Comparison of ENCODE assay signal across 31 cellular contexts in genomic region chr2:5493256-5493655, GRCh38.
"Had no signal": no experiment of that assay in that cellular context is flagged by ENCODE, and none has a peak within 500 bp of the region (broad histone marks: within the 10 kb centered on the region; RNA-seq: fewer than 3 reads in every experiment).

No MANE protein-coding gene starts in this region.

- H3K36me3 ChIP-seq: adrenal gland, esophagus muscularis mucosa, gastrocnemius medialis, heart left ventricle had no signal

- H3K27ac ChIP-seq: adrenal gland, body of pancreas, esophagus muscularis mucosa, foreskin keratinocyte, gastrocnemius medialis, heart left ventricle had no signal

- H3K9me3 Mint-ChIP-seq: activated CD4-positive, alpha-beta T cell treated with anti-CD3 and anti-CD28 coated beads, Interleukin-2, amount 10 ng/mL, durations not matched to agents 7 days and 5 days; activated T-cell treated with anti-CD3 and anti-CD28 coated beads, Interleukin-2, amount 50 U/mL, for 24 hours had no signal

- H3K9me3 ChIP-seq: adrenal gland, body of pancreas, esophagus muscularis mucosa, gastrocnemius medialis, heart left ventricle had no signal

- H3K27me3 ChIP-seq: adrenal gland, body of pancreas, esophagus muscularis mucosa, foreskin keratinocyte, gastrocnemius medialis, heart left ventricle had no signal

- H3K4me3 ChIP-seq: adrenal gland, body of pancreas, esophagus muscularis mucosa, gastrocnemius medialis, heart left ventricle had no signal

- H3K4me1 Mint-ChIP-seq: activated CD4-positive, alpha-beta memory T cell treated with anti-CD3 and anti-CD28 coated beads, Interleukin-2, amount 10 ng/mL, durations not matched to agents 7 days and 5 days; activated CD4-positive, alpha-beta T cell treated with anti-CD3 and anti-CD28 coated beads, Interleukin-2, amount 10 ng/mL, durations not matched to agents 7 days and 5 days; activated naive CD4-positive, alpha-beta T cell treated with anti-CD3 and anti-CD28 coated beads, Interleukin-2, amount 10 ng/mL, durations not matched to agents 7 days and 5 days; WTC11 had no signal

- H3K27me3 Mint-ChIP-seq: activated CD4-positive, alpha-beta memory T cell treated with anti-CD3 and anti-CD28 coated beads, Interleukin-2, amount 10 ng/mL, durations not matched to agents 7 days and 5 days; activated CD4-positive, alpha-beta T cell treated with anti-CD3 and anti-CD28 coated beads, Interleukin-2, amount 10 ng/mL, durations not matched to agents 7 days and 5 days; activated naive CD4-positive, alpha-beta T cell treated with anti-CD3 and anti-CD28 coated beads, Interleukin-2, amount 10 ng/mL, durations not matched to agents 7 days and 5 days; activated T-cell treated with anti-CD3 and anti-CD28 coated beads, Interleukin-2, amount 50 U/mL, for 24 hours; effector memory CD8-positive, alpha-beta T cell had no signal

- H3K4me1 ChIP-seq: adrenal gland, body of pancreas, esophagus muscularis mucosa, foreskin keratinocyte, gastrocnemius medialis had no signal

- H3K4me3 Mint-ChIP-seq: activated CD4-positive, alpha-beta memory T cell treated with anti-CD3 and anti-CD28 coated beads, Interleukin-2, amount 10 ng/mL, durations not matched to agents 7 days and 5 days; activated CD4-positive, alpha-beta T cell treated with anti-CD3 and anti-CD28 coated beads, Interleukin-2, amount 10 ng/mL, durations not matched to agents 7 days and 5 days; activated naive CD4-positive, alpha-beta T cell treated with anti-CD3 and anti-CD28 coated beads, Interleukin-2, amount 10 ng/mL, durations not matched to agents 7 days and 5 days; activated T-cell treated with anti-CD3 and anti-CD28 coated beads, Interleukin-2, amount 50 U/mL, for 24 hours; activated T-cell treated with anti-CD3 and anti-CD28 coated beads, Interleukin-2, amount 50 U/mL, for 72 hours; effector memory CD8-positive, alpha-beta T cell; WTC11 had no signal

- H3K36me3 Mint-ChIP-seq: activated naive CD4-positive, alpha-beta T cell treated with anti-CD3 and anti-CD28 coated beads, Interleukin-2, amount 10 ng/mL, durations not matched to agents 7 days and 5 days; activated naive CD4-positive, alpha-beta T cell treated with anti-CD3 and anti-CD28 coated beads, Interleukin-2, amount 50 U/mL, for 72 hours had no signal

- H3K27ac Mint-ChIP-seq: activated CD4-positive, alpha-beta memory T cell treated with anti-CD3 and anti-CD28 coated beads, Interleukin-2, amount 10 ng/mL, durations not matched to agents 7 days and 5 days; activated CD4-positive, alpha-beta T cell treated with anti-CD3 and anti-CD28 coated beads, Interleukin-2, amount 10 ng/mL, durations not matched to agents 7 days and 5 days; activated naive CD4-positive, alpha-beta T cell treated with anti-CD3 and anti-CD28 coated beads, Interleukin-2, amount 10 ng/mL, durations not matched to agents 7 days and 5 days; activated naive CD4-positive, alpha-beta T cell treated with anti-CD3 and anti-CD28 coated beads, Interleukin-2, amount 50 U/mL, for 72 hours; activated T-cell treated with anti-CD3 and anti-CD28 coated beads, Interleukin-2, amount 50 U/mL, for 24 hours; activated T-cell treated with anti-CD3 and anti-CD28 coated beads, Interleukin-2, amount 50 U/mL, for 72 hours; effector memory CD8-positive, alpha-beta T cell; WTC11 had no signal

- DNase-seq: activated CD4-positive, alpha-beta memory T cell treated with anti-CD3 and anti-CD28 coated beads, Interleukin-2, amount 10 ng/mL, durations not matched to agents 7 days and 5 days; activated CD4-positive, alpha-beta T cell treated with anti-CD3 and anti-CD28 coated beads for 1 hour; activated CD4-positive, alpha-beta T cell treated with anti-CD3 and anti-CD28 coated beads for 4 hours; activated CD4-positive, alpha-beta T cell treated with anti-CD3 and anti-CD28 coated beads, Interleukin-2, amount 10 ng/mL, durations not matched to agents 7 days and 5 days; activated CD4-positive, alpha-beta T cell treated with anti-CD3 and anti-CD28 coated beads, Interleukin-2, amount 50 U/mL, for 4 hours; activated CD8-positive, alpha-beta memory T cell treated with anti-CD3 and anti-CD28 coated beads, Interleukin-2, amount 50 U/mL, for 48 hours; activated gamma-delta T cell; activated naive CD4-positive, alpha-beta T cell; activated naive CD4-positive, alpha-beta T cell treated with anti-CD3 and anti-CD28 coated beads, Interleukin-2, amount 10 ng/mL, durations not matched to agents 7 days and 5 days; activated T-cell treated with anti-CD3 and anti-CD28 coated beads for 4 hours; activated T-cell treated with anti-CD3 and anti-CD28 coated beads, Interleukin-2, amount 50 U/mL, for 24 hours; activated T-cell treated with anti-CD3 and anti-CD28 coated beads, Interleukin-2, amount 50 U/mL, for 72 hours; adrenal gland; amygdala; aorta; body of pancreas; caudate nucleus; cortex of kidney; dermis blood vessel endothelial cell; effector CD4-positive, alpha-beta T cell; effector memory CD8-positive, alpha-beta T cell; erythroblast; foreskin keratinocyte; gastrocnemius medialis; glutamatergic neuron; heart left ventricle; T-helper 1 cell; T-helper 2 cell had no signal

- ATAC-seq: activated naive CD4-positive, alpha-beta T cell treated with anti-CD3 and anti-CD28 coated beads, Interleukin-2, amount 50 U/mL, for 72 hours; activated T-cell treated with anti-CD3 and anti-CD28 coated beads, Interleukin-2, amount 50 U/mL, for 72 hours; body of pancreas; effector memory CD8-positive, alpha-beta T cell; foreskin keratinocyte; gastrocnemius medialis; heart left ventricle; WTC11 had no signal
